Comparison of ENCODE assay signal across 33 cellular contexts in the genomic region with DNA sequence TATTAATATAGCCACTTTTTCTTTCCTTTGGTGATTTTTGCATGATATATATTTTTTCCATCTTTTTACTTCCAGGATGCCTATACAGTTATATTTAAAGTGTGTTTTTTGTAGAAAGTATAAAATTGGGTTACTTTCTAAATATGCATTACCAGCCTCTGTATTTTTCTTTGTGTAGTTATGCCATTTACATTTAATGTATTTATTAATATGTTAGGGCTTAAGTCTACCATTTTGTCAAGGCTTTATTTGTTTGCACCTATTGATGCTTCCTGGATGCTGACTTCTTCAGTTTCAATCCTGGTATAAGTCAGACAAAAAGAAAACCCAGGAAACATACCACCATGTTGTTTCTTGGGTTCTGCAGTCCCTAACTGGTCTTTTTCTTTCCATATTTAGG.
"Had no signal": no experiment of that assay in that cellular context is flagged by ENCODE, and none has a peak within 500 bp of the region (broad histone marks: within the 10 kb centered on the region; RNA-seq: fewer than 3 reads in every experiment).

No MANE protein-coding gene starts in this region.

- H3K36me3 ChIP-seq: adrenal gland, ascending aorta, brain microvascular endothelial cell, breast epithelium, cardiac muscle cell had no signal

- H3K27ac ChIP-seq: adrenal gland, ascending aorta, body of pancreas, brain microvascular endothelial cell, breast epithelium, cardiac muscle cell had no signal

- H3K4me1 ChIP-seq: adrenal gland, ascending aorta, body of pancreas, breast epithelium had no signal

- H3K4me3 ChIP-seq: adrenal gland, ascending aorta, body of pancreas, breast epithelium, cardiac muscle cell had no signal

- DNase-seq: activated effector memory CD4-positive, alpha-beta T cell treated with anti-CD3 and anti-CD28 coated beads, Interleukin-2, amount 50 U/mL, for 16 hours; activated effector memory CD4-positive, alpha-beta T cell treated with Interleukin-2 at 50 U/mL for 16 hours; activated gamma-delta T cell; activated gamma-delta T cell treated with Interleukin-2 at 50 U/mL for 16 hours; activated naive CD4-positive, alpha-beta T cell; activated naive CD4-positive, alpha-beta T cell treated with anti-CD3 and anti-CD28 coated beads for 36 hours; activated naive CD4-positive, alpha-beta T cell treated with anti-CD3 and anti-CD28 coated beads, Interleukin-2, amount 10 ng/mL, durations not matched to agents 7 days and 5 days; activated naive CD4-positive, alpha-beta T cell treated with anti-CD3 and anti-CD28 coated beads, Interleukin-2, amount 50 U/mL, for 16 hours; activated naive CD4-positive, alpha-beta T cell treated with Interleukin-2 at 50 U/mL for 16 hours; activated naive CD8-positive, alpha-beta T cell treated with anti-CD3 and anti-CD28 coated beads for 36 hours; activated naive CD8-positive, alpha-beta T cell treated with anti-CD3 and anti-CD28 coated beads, Interleukin-2, amount 10 ng/mL, durations not matched to agents 7 days and 5 days; activated naive CD8-positive, alpha-beta T cell treated with anti-CD3 and anti-CD28 coated beads, Interleukin-2, amount 50 U/mL, for 24 hours; activated T-cell treated with anti-CD3 and anti-CD28 coated beads, Interleukin-2, amount 50 U/mL, for 24 hours; activated T-cell treated with anti-CD3 and anti-CD28 coated beads, Interleukin-2, amount 50 U/mL, for 4 hours; activated T-cell treated with anti-CD3 and anti-CD28 coated beads, Interleukin-2, amount 50 U/mL, for 48 hours; activated T-cell treated with anti-CD3 and anti-CD28 coated beads, Interleukin-2, amount 50 U/mL, for 72 hours; adrenal gland; amniotic stem cell; amygdala; anterior cingulate cortex; aorta; body of pancreas; brain microvascular endothelial cell; caudate nucleus; central memory CD4-positive, alpha-beta T cell; cerebellar nuclear complex had no signal

- H3K9me3 ChIP-seq: adrenal gland, ascending aorta, body of pancreas had no signal

- FAIRE-seq: astrocyte, bronchial epithelial cell had no signal

- ATAC-seq: activated naive CD4-positive, alpha-beta T cell treated with anti-CD3 and anti-CD28 coated beads, Interleukin-2, amount 50 U/mL, for 72 hours; activated naive CD8-positive, alpha-beta T cell treated with anti-CD3 and anti-CD28 coated beads, Interleukin-2, amount 50 U/mL, for 24 hours; activated T-cell treated with anti-CD3 and anti-CD28 coated beads, Interleukin-2, amount 50 U/mL, for 4 hours; activated T-cell treated with anti-CD3 and anti-CD28 coated beads, Interleukin-2, amount 50 U/mL, for 72 hours; activated T-helper 17 cell treated with anti-CD3 and anti-CD28 coated beads, Interleukin-2, amount 50 U/mL, for 72 hours; body of pancreas had no signal

- H3K27me3 ChIP-seq: adrenal gland, ascending aorta, body of pancreas, brain microvascular endothelial cell, breast epithelium, cardiac muscle cell had no signal
